Comparison of ENCODE assay signal across 11 cellular contexts in the genomic region with DNA sequence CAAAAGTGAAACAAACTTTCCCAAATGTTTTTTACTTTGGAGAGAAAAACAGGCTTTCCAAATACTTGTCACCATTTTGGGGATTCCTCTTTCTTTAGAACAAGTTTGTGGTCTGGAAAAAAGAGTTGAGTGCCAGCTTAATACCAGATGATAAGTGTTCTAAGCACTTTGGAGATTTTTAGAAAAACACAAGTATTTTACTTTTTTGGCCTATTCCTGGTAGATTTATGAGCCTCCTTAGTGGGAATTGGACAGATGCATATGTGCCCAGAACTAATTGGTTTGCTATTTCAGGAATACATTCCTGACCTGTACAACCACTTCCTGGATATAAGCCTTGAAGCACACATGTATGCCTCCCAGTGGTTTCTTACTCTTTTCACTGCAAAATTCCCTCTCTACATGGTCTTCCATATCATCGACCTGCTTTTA. TPM values are rescaled to one million over a fixed set of nuclear protein-coding genes. Genes with fewer than 3 reads are reported as not detected.
A peak's percentile ranks its signal among the peaks of the same experiment; 100 is the strongest.
DNase-seq lines count a peak whose midpoint lies in the region; ATAC-seq and TF ChIP-seq lines count a peak whose summit lies in the region.
"Had no signal": no experiment of that assay in that cellular context is flagged by ENCODE, and none has a peak within 500 bp of the region (broad histone marks: within the 10 kb centered on the region; RNA-seq: fewer than 3 reads in every experiment).

No MANE protein-coding gene starts in this region.

- H3K27me3 ChIP-seq in spleen (replicated peaks in 1 of 7) = no peaks in the 10 kb centered on the region
- H3K27me3 ChIP-seq: neutrophil had no signal

- TF ChIP-seq CTCF in spleen (IDR thresholded peaks at IDR 0.05 in 8 of 11, conservative IDR thresholded peaks at IDR 0.05 in 3 of 11) = no peak

- peak; percentile 71 for ATAC-seq in SK-N-SH treated with all-trans-retinoic acid at 6 μM for 48 hours
- no peak for ATAC-seq in GM21515 (IDR thresholded peaks at IDR 0.05; ENCODE audit: unreplicated experiment)
- ATAC-seq: T-cell had no signal

- H3K27ac ChIP-seq in spleen = peak overlapping the region in 7 of 8 donors; percentile 36 to 58 (median 48)
- H3K27ac ChIP-seq: neutrophil had no signal

- DNase-seq in GM03348 (ENCODE audit: low spot score) (peak; percentile 65), glomerular visceral epithelial cell (ENCODE audit: extremely low spot score) (peak; percentile 14), spleen (no peak), NCI-H524 treated with DMSO at 0.1 percent for 48 hours (lab: John Stamatoyannopoulos, UW) (no peak), SKM-1 (lab: John Stamatoyannopoulos, UW; ENCODE audit: unreplicated experiment) (no peak), NCI-H2029 treated with DMSO at 0.1 percent for 48 hours (lab: John Stamatoyannopoulos, UW) (no peak)
- DNase-seq: DMS 273 treated with DMSO at 0.1 percent for 48 hours, T-cell had no signal

- TF ChIP-seq POLR2A in spleen (IDR thresholded peaks at IDR 0.05) = no peak

- H3K4me3 ChIP-seq in spleen = no peak overlapping the region

- WGBS in spleen, 5 donors = 77 to 89% (median 85%) methylated on average over 1 of the region's 1 CpG

- H3K36me3 ChIP-seq in spleen = peaks cover 0 to 90% (median 20%) of the 10 kb centered on the region in 6 donors

- H3K4me1 ChIP-seq in spleen = peaks cover 0 to 35% (median 8%) of the 10 kb centered on the region in 6 donors

- no peaks in the 10 kb centered on the region for H3K9me3 ChIP-seq in spleen
- H3K9me3 ChIP-seq: neutrophil had no signal

- intact Hi-C loops in spleen (cut with DNase I; ENCODE audit: low total_unique reads) = no loop called here

TF ChIP-seq in SK-N-SH treated with all-trans-retinoic acid at 6 μM for 48 hours, 23 proteins besides CTCF, POLR2A, EP300 and RAD21:
- TF ChIP-seq PPARA (CRISPR knock-in tag; IDR thresholded peaks at IDR 0.05; ENCODE audit: borderline replicate concordance) (no peak), ZFP30 (CRISPR knock-in tag; IDR thresholded peaks at IDR 0.05) (no peak), ZC3H10 (CRISPR knock-in tag; IDR thresholded peaks at IDR 0.05) (peak; percentile 51; the same call in 1 of the 2 replicates), BACH2 (CRISPR knock-in tag; IDR thresholded peaks at IDR 0.05; ENCODE audit: borderline replicate concordance) (no peak), ISL1 (CRISPR knock-in tag; IDR thresholded peaks at IDR 0.05) (peak; percentile 85), ZNF565 (CRISPR knock-in tag; conservative IDR thresholded peaks at IDR 0.05; ENCODE audit: low read depth) (no peak), TCF4 (CRISPR knock-in tag; IDR thresholded peaks at IDR 0.05; ENCODE audit: borderline replicate concordance) (no peak), OSR1 (CRISPR knock-in tag; IDR thresholded peaks at IDR 0.05) (no peak), ARNTL (CRISPR knock-in tag; IDR thresholded peaks at IDR 0.05; ENCODE audit: borderline replicate concordance, low read depth) (no peak), RARB (CRISPR knock-in tag; IDR thresholded peaks at IDR 0.05) (peak; percentile 43; the same call in 1 of the 2 replicates), ZNF8 (CRISPR knock-in tag; IDR thresholded peaks at IDR 0.05) (no peak), SNAI2 (CRISPR knock-in tag; IDR thresholded peaks at IDR 0.05) (no peak), TOX (CRISPR knock-in tag; IDR thresholded peaks at IDR 0.05; ENCODE audit: borderline replicate concordance) (0 out of 2 replicates have a peak, but pooled peaks have one; percentile 25), ZFP3 (CRISPR knock-in tag; IDR thresholded peaks at IDR 0.05) (no peak), ESRRG (CRISPR knock-in tag; IDR thresholded peaks at IDR 0.05) (no peak), CSDC2 (CRISPR knock-in tag; IDR thresholded peaks at IDR 0.05) (no peak), GLIS3 (CRISPR knock-in tag; IDR thresholded peaks at IDR 0.05) (no peak), ZNF70 (CRISPR knock-in tag; IDR thresholded peaks at IDR 0.05) (no peak)
- TF ChIP-seq, protein P1, sequence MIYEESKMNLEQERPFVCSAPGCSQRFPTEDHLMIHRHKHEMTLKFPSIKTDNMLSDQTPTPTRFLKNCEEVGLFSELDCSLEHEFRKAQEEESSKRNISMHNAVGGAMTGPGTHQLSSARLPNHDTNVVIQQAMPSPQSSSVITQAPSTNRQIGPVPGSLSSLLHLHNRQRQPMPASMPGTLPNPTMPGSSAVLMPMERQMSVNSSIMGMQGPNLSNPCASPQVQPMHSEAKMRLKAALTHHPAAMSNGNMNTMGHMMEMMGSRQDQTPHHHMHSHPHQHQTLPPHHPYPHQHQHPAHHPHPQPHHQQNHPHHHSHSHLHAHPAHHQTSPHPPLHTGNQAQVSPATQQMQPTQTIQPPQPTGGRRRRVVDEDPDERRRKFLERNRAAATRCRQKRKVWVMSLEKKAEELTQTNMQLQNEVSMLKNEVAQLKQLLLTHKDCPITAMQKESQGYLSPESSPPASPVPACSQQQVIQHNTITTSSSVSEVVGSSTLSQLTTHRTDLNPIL (CRISPR knock-in tag; IDR thresholded peaks at IDR 0.05; ENCODE audit: low read depth) = no peak
- TF ChIP-seq, protein P2, sequence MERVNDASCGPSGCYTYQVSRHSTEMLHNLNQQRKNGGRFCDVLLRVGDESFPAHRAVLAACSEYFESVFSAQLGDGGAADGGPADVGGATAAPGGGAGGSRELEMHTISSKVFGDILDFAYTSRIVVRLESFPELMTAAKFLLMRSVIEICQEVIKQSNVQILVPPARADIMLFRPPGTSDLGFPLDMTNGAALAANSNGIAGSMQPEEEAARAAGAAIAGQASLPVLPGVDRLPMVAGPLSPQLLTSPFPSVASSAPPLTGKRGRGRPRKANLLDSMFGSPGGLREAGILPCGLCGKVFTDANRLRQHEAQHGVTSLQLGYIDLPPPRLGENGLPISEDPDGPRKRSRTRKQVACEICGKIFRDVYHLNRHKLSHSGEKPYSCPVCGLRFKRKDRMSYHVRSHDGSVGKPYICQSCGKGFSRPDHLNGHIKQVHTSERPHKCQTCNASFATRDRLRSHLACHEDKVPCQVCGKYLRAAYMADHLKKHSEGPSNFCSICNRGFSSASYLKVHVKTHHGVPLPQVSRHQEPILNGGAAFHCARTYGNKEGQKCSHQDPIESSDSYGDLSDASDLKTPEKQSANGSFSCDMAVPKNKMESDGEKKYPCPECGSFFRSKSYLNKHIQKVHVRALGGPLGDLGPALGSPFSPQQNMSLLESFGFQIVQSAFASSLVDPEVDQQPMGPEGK (CRISPR knock-in tag; IDR thresholded peaks at IDR 0.05; ENCODE audit: borderline replicate concordance) = no peak
- TF ChIP-seq, protein P3, sequence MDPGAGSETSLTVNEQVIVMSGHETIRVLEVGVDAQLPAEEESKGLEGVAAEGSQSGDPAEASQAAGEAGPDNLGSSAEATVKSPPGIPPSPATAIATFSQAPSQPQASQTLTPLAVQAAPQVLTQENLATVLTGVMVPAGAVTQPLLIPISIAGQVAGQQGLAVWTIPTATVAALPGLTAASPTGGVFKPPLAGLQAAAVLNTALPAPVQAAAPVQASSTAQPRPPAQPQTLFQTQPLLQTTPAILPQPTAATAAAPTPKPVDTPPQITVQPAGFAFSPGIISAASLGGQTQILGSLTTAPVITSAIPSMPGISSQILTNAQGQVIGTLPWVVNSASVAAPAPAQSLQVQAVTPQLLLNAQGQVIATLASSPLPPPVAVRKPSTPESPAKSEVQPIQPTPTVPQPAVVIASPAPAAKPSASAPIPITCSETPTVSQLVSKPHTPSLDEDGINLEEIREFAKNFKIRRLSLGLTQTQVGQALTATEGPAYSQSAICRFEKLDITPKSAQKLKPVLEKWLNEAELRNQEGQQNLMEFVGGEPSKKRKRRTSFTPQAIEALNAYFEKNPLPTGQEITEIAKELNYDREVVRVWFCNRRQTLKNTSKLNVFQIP (CRISPR knock-in tag; IDR thresholded peaks at IDR 0.05; ENCODE audit: borderline replicate concordance, low read depth) = no peak
- TF ChIP-seq, protein P4, sequence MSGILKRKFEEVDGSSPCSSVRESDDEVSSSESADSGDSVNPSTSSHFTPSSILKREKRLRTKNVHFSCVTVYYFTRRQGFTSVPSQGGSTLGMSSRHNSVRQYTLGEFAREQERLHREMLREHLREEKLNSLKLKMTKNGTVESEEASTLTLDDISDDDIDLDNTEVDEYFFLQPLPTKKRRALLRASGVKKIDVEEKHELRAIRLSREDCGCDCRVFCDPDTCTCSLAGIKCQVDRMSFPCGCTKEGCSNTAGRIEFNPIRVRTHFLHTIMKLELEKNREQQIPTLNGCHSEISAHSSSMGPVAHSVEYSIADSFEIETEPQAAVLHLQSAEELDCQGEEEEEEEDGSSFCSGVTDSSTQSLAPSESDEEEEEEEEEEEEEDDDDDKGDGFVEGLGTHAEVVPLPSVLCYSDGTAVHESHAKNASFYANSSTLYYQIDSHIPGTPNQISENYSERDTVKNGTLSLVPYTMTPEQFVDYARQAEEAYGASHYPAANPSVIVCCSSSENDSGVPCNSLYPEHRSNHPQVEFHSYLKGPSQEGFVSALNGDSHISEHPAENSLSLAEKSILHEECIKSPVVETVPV (CRISPR knock-in tag; IDR thresholded peaks at IDR 0.05) = no peak
- TF ChIP-seq, protein P5, sequence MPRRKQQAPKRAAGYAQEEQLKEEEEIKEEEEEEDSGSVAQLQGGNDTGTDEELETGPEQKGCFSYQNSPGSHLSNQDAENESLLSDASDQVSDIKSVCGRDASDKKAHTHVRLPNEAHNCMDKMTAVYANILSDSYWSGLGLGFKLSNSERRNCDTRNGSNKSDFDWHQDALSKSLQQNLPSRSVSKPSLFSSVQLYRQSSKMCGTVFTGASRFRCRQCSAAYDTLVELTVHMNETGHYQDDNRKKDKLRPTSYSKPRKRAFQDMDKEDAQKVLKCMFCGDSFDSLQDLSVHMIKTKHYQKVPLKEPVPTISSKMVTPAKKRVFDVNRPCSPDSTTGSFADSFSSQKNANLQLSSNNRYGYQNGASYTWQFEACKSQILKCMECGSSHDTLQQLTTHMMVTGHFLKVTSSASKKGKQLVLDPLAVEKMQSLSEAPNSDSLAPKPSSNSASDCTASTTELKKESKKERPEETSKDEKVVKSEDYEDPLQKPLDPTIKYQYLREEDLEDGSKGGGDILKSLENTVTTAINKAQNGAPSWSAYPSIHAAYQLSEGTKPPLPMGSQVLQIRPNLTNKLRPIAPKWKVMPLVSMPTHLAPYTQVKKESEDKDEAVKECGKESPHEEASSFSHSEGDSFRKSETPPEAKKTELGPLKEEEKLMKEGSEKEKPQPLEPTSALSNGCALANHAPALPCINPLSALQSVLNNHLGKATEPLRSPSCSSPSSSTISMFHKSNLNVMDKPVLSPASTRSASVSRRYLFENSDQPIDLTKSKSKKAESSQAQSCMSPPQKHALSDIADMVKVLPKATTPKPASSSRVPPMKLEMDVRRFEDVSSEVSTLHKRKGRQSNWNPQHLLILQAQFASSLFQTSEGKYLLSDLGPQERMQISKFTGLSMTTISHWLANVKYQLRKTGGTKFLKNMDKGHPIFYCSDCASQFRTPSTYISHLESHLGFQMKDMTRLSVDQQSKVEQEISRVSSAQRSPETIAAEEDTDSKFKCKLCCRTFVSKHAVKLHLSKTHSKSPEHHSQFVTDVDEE (CRISPR knock-in tag; IDR thresholded peaks at IDR 0.05) = no peak

RNA-seq across cellular contexts. Expression of a gene that starts 40.5 kb away (rescaled TPM):
- total RNA-seq in spleen = 1 to 10 TPM in 6 of 7 donors, not detected in 1; 2.3 to 5.4 (median 3.3) TPM
- under 1 TPM; 0.19 to 0.43 (median 0.24) TPM for polyA plus RNA-seq in spleen

Comparison
In these comparisons a context has a peak if more than half of its experiments do, and no peak if none do; other contexts are left out.
1. DNase-seq: peak in GM03348 (single experiment) and glomerular visceral epithelial cell (single experiment); none in spleen (single experiment), NCI-H524 treated with DMSO at 0.1 percent for 48 hours (single experiment), SKM-1 (single experiment) and NCI-H2029 treated with DMSO at 0.1 percent for 48 hours (single experiment).